ENCODE assay signal across 2 cellular contexts in genomic region chr1:201751872-201752271, GRCh38.
TF ChIP-seq lines count a peak whose summit lies in the region.

No MANE protein-coding gene starts in this region.

TF ChIP-seq in GM23338, 12 proteins besides CTCF, POLR2A, EP300 and RAD21 (continued from another document):
- TF ChIP-seq EZH2 (IDR thresholded peaks at IDR 0.05; ENCODE audit: low read depth, unreplicated experiment) (no peak), ZNF114 (CRISPR knock-in tag; IDR thresholded peaks at IDR 0.05) (no peak), POLR2AphosphoS5 (IDR thresholded peaks at IDR 0.05; ENCODE audit: low read depth) (no peak), ZNF462 (CRISPR knock-in tag; IDR thresholded peaks at IDR 0.05) (no peak), STAT1 (IDR thresholded peaks at IDR 0.05; ENCODE audit: unreplicated experiment) (no peak), ZNF331 (CRISPR knock-in tag; IDR thresholded peaks at IDR 0.05; ENCODE audit: low read depth) (no peak), NANOG (IDR thresholded peaks at IDR 0.05; ENCODE audit: borderline replicate concordance) (no peak), EZH2phosphoT487 (IDR thresholded peaks at IDR 0.05; ENCODE audit: unreplicated experiment) (no peak), ETS1 (IDR thresholded peaks at IDR 0.05) (no peak)

TF ChIP-seq in SK-N-SH, 30 proteins besides CTCF, POLR2A, EP300 and RAD21 (continued from another document):
- TF ChIP-seq RCOR1 (IDR thresholded peaks at IDR 0.05; ENCODE audit: low read length) = no peak
- TF ChIP-seq SMC3 (IDR thresholded peaks at IDR 0.05; ENCODE audit: low read depth, low read length) = no peak
- no peak for TF ChIP-seq MEF2A (IDR thresholded peaks at IDR 0.05; ENCODE audit: borderline replicate concordance, low read depth)
